Comparison of ENCODE assay signal across 21 cellular contexts in genomic region chr4:72205831-72206230, GRCh38.
DNase-seq lines count a peak whose midpoint lies in the region; TF ChIP-seq lines count a peak whose summit lies in the region.
"Had no signal": no experiment of that assay in that cellular context is flagged by ENCODE, and none has a peak within 500 bp of the region (broad histone marks: within the 10 kb centered on the region; RNA-seq: fewer than 3 reads in every experiment).

No MANE protein-coding gene starts in this region.

- no CpG with 5 or more reads among the region's 3 CpGs for whole genome bisulfite sequencing in trophoblast cell (ENCODE audit: extremely low coverage, insufficient coverage, insufficient read length)

- peaks cover 7% of the 10 kb centered on the region for H3K79me1 ChIP-seq in trophoblast cell (ENCODE audit: low read length)

- H4K12ac ChIP-seq in trophoblast cell (ENCODE audit: low read depth, low read length) = no peak overlapping the region

- H3K27ac ChIP-seq in PC-9 = no peak overlapping the region
- peak overlapping the region; percentile 33 for H3K27ac ChIP-seq in trophoblast cell (ENCODE audit: low read depth, low read length)
- H3K27ac ChIP-seq: A549, SJCRH30 had no signal

- H3K4me2 ChIP-seq in PC-9 = no peak overlapping the region
- H3K4me2 ChIP-seq in trophoblast cell (ENCODE audit: low read length) = no peak overlapping the region
- H3K4me2 ChIP-seq: A549 had no signal

- no peak overlapping the region for H3K14ac ChIP-seq in trophoblast cell (ENCODE audit: low read length)

- H3K36me3 ChIP-seq in PC-9 (ENCODE audit: low read depth) (no peaks in the 10 kb centered on the region), trophoblast cell (ENCODE audit: control insufficient read depth in 1 of 2, insufficient read depth in 2 of 2, low read length in 2 of 2) (no peaks in the 10 kb centered on the region)
- H3K36me3 ChIP-seq: SJCRH30 had no signal

- POLR2A ChIA-PET in PC-9 (lab: Charles Lee; ENCODE audit: unreplicated experiment) = no interaction called here

- H2BK120ac ChIP-seq in trophoblast cell (ENCODE audit: insufficient read depth, low read length, poor library complexity) = no peak overlapping the region

- H3K18ac ChIP-seq in trophoblast cell (ENCODE audit: low read length) = no peak overlapping the region

- intact Hi-C loops in PC-9 (cut with micrococcal nuclease; ENCODE audit: unreplicated experiment) = no loop called here
- intact Hi-C loops in posterior cingulate gyrus (cut with DNase I) = no loop called here

- DNase-seq in HK-2 (ENCODE audit: unreplicated experiment) = peak; percentile 46
- peak; percentile 6 to 32 for DNase-seq in PC-9
- DNase-seq in astrocyte of the hippocampus (ENCODE audit: low read depth, low spot score) = peak; percentile 2
- no peak for DNase-seq in trophoblast cell
- DNase-seq in NK-92 treated with Interleukin-12 subunit alpha and Interleukin-12 subunit beta, amount 100 ng/mL, for 24 hours (lab: John Stamatoyannopoulos, UW) = no peak
- no peak for DNase-seq in posterior cingulate gyrus
- no peak for DNase-seq in activated T-cell treated with anti-CD3 and anti-CD28 coated beads, Interleukin-2, amount 50 U/mL, for 1 hour
- DNase-seq in NCI-H2171 (lab: John Stamatoyannopoulos, UW) = no peak
- DNase-seq: DMS53, EL, GF-D8, H7, IMR-90, NCI-H1105, NCI-H146, NCI-H2081, NCI-H2171 treated with DMSO at 0.1 percent for 48 hours, NCI-H446, NCI-H526 treated with DMSO at 0.1 percent for 48 hours, SJCRH30 had no signal

- H3K9ac ChIP-seq in trophoblast cell (ENCODE audit: low read length) = no peak overlapping the region

- no peak overlapping the region for H2AFZ ChIP-seq in PC-9
- H2AFZ ChIP-seq in trophoblast cell (ENCODE audit: insufficient read depth, low read length, poor library complexity) = no peak overlapping the region

- H4K8ac ChIP-seq in trophoblast cell (ENCODE audit: low read depth, low read length) = no peak overlapping the region

- no peak overlapping the region for H2BK12ac ChIP-seq in trophoblast cell (ENCODE audit: low read length)

- no TSS peak for BruUV-seq in PC-9 (replicated peaks; lab: Mats Ljungman, UMichigan)

- H3F3A ChIP-seq in PC-9 (ENCODE audit: insufficient read depth, low read depth) = peaks cover 14% of the 10 kb centered on the region; the same call in 1 of the 2 replicates

- H2BK5ac ChIP-seq in trophoblast cell (ENCODE audit: low read depth, low read length, poor library complexity) = peak overlapping the region; percentile 73

- no peaks in the 10 kb centered on the region for H4K20me1 ChIP-seq in PC-9 (ENCODE audit: insufficient read depth)

- H2AK5ac ChIP-seq in trophoblast cell (ENCODE audit: low read length) = no peak overlapping the region

- no peak overlapping the region for H3K4ac ChIP-seq in trophoblast cell (ENCODE audit: low read depth, low read length)

- H3K79me2 ChIP-seq in PC-9 (ENCODE audit: low read depth) = no peaks in the 10 kb centered on the region
- H3K79me2 ChIP-seq in trophoblast cell (ENCODE audit: control insufficient read depth, insufficient read depth, low read length, poor library complexity) = no peaks in the 10 kb centered on the region

- no peak for TF ChIP-seq CTCF in PC-9 (conservative IDR thresholded peaks at IDR 0.05)

- H3K27me3 ChIP-seq in PC-9 (ENCODE audit: insufficient read depth, low read depth) (no peaks in the 10 kb centered on the region), trophoblast cell (ENCODE audit: insufficient read depth, low read length) (no peaks in the 10 kb centered on the region)

- H3K23ac ChIP-seq in trophoblast cell (ENCODE audit: low read length) = no peak overlapping the region

- H3K9me2 ChIP-seq in PC-9 (ENCODE audit: insufficient read depth) = no peaks in the 10 kb centered on the region

- H3K4me3 ChIP-seq in PC-9 = no peak overlapping the region
- H3K4me3 ChIP-seq in trophoblast cell (ENCODE audit: low read depth, low read length) = no peak overlapping the region
- H3K4me3 ChIP-seq: A549, SJCRH30 had no signal

- H4K91ac ChIP-seq in trophoblast cell (ENCODE audit: low read depth, low read length) = no peak overlapping the region

- peaks cover 22% of the 10 kb centered on the region for H3K4me1 ChIP-seq in PC-9 (replicated peaks; ENCODE audit: insufficient read depth)
- peaks cover 0 to 3% of the 10 kb centered on the region in 2 experiments for H3K4me1 ChIP-seq in trophoblast cell (ENCODE audit: control insufficient read depth in 1 of 2, insufficient read depth in 2 of 2, low read length in 2 of 2)
- H3K4me1 ChIP-seq: A549, SJCRH30 had no signal

- H3K9me3 ChIP-seq in PC-9 (ENCODE audit: insufficient read depth, low read depth) (no peaks in the 10 kb centered on the region), trophoblast cell (ENCODE audit: insufficient read depth, low read depth, low read length) (no peaks in the 10 kb centered on the region)
- H3K9me3 ChIP-seq: A549, SJCRH30 had no signal

- CTCF ChIA-PET in PC-9 (lab: Charles Lee) = no interaction called here

Comparison
In these comparisons a context has a peak if more than half of its experiments do, and no peak if none do; other contexts are left out.
1. DNase-seq: peak in HK-2 (single experiment), PC-9 (2 of 2) and astrocyte of the hippocampus (single experiment); none in trophoblast cell (0 of 2), NK-92 treated with Interleukin-12 subunit alpha and Interleukin-12 subunit beta, amount 100 ng/mL, for 24 hours (single experiment), posterior cingulate gyrus (0 of 10), activated T-cell treated with anti-CD3 and anti-CD28 coated beads, Interleukin-2, amount 50 U/mL, for 1 hour (single experiment) and NCI-H2171 (single experiment).